Comparison of ENCODE assay signal across 12 cellular contexts in the genomic region with DNA sequence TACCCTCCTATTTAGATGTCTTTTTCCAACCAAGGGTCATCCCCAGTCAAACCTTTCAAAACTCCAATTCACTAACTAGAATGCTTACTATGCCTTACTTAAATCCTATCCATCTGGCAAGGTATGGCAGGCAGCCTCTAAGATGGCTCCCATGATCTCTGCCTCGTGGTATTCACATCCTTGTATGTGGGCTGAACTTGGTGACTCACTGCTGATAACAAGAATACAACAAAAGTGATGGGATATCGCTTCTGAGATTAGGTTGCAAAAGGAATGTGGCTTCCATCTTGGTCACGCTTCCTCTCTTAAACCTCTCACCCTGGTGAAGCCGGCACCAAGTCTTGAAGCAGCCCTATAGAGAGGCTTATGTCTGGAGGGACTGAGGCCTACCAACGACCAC. TPM values are rescaled to one million over a fixed set of nuclear protein-coding genes. Genes with fewer than 3 reads are reported as not detected.
DNase-seq lines count a peak whose midpoint lies in the region; ATAC-seq, FAIRE-seq and TF ChIP-seq lines count a peak whose summit lies in the region.
"Had no signal": no experiment of that assay in that cellular context is flagged by ENCODE, and none has a peak within 500 bp of the region (broad histone marks: within the 10 kb centered on the region; RNA-seq: fewer than 3 reads in every experiment).

No MANE protein-coding gene starts in this region.

- 63 to 71% methylated on average over 5 of the region's 5 CpGs for WGBS in heart right ventricle, 2 donors
- WGBS in right cardiac atrium = 54% methylated on average over 5 of the region's 5 CpGs

- CTCF ChIA-PET in naive thymus-derived CD4-positive, alpha-beta T cell (lab: Charles Lee) = no interaction called here

- peaks cover 0 to 14% (median 3%) of the 10 kb centered on the region in 7 donors for H3K4me1 Mint-ChIP-seq in naive thymus-derived CD4-positive, alpha-beta T cell

- H3K9me3 ChIP-seq in heart right ventricle = no peaks in the 10 kb centered on the region
- H3K9me3 ChIP-seq in SJSA1 (replicated peaks) = no peaks in the 10 kb centered on the region
- H3K9me3 ChIP-seq in right cardiac atrium (ENCODE audit: control insufficient read depth, low read length) = no peaks in the 10 kb centered on the region
- no peaks in the 10 kb centered on the region for H3K9me3 ChIP-seq in kidney (ENCODE audit: control insufficient read depth in 1 of 2, low read length in 2 of 2)
- H3K9me3 ChIP-seq in naive thymus-derived CD4-positive, alpha-beta T cell (ENCODE audit: control insufficient read depth in 2 of 3, low read length in 3 of 3) = no peaks in the 10 kb centered on the region

- H3K27me3 ChIP-seq in heart right ventricle (no peaks in the 10 kb centered on the region), SJSA1 (replicated peaks) (no peaks in the 10 kb centered on the region), right cardiac atrium (ENCODE audit: control insufficient read depth, insufficient read depth) (no peaks in the 10 kb centered on the region)
- H3K27me3 ChIP-seq in naive thymus-derived CD4-positive, alpha-beta T cell (ENCODE audit: control insufficient read depth in 2 of 2, insufficient read depth in 2 of 2, low read length in 2 of 2) = no peaks in the 10 kb centered on the region

- no peak for FAIRE-seq in kidney (lab: Jason Lieb, UNC)

- no peaks in the 10 kb centered on the region for H3K27me3 Mint-ChIP-seq in naive thymus-derived CD4-positive, alpha-beta T cell
- H3K27me3 Mint-ChIP-seq: IgD-negative memory B cell; stimulated activated memory B cell treated with anti-CD40 and anti-IgM and Interleukin-4, amounts not matched to agents 10 μg/mL and 1 μg/mL and 100 μg/mL, for 72 hours had no signal

- POLR2A ChIA-PET in naive thymus-derived CD4-positive, alpha-beta T cell (lab: Charles Lee) = no interaction called here

- H3K27ac ChIP-seq in heart right ventricle (peak overlapping the region in 6 of 10 donors; percentile 2 to 65 (median 60)), SJSA1 (peak overlapping the region; percentile 61), right cardiac atrium (ENCODE audit: low read length) (peak overlapping the region; percentile 37), kidney (ENCODE audit: low read depth in 2 of 2, low read length in 2 of 2) (peak overlapping the region in 1 of 2 donors; percentile 10)
- H3K27ac ChIP-seq in naive thymus-derived CD4-positive, alpha-beta T cell (ENCODE audit: low read depth, low read length) = no peak overlapping the region
- H3K27ac ChIP-seq: C4-2B had no signal

- peaks cover 0 to 5% (median 0%) of the 10 kb centered on the region in 5 donors for H3K36me3 Mint-ChIP-seq in naive thymus-derived CD4-positive, alpha-beta T cell
- H3K36me3 Mint-ChIP-seq: stimulated activated memory B cell treated with anti-CD40 and anti-IgM and Interleukin-4, amounts not matched to agents 10 μg/mL and 1 μg/mL and 100 μg/mL, for 72 hours had no signal

- peak overlapping the region in 2 of 9 donors; percentile 16 to 41 for H3K27ac Mint-ChIP-seq in naive thymus-derived CD4-positive, alpha-beta T cell
- H3K27ac Mint-ChIP-seq: IgD-negative memory B cell had no signal

- ATAC-seq in heart right ventricle = peak in 1 of 8 donors; percentile 13
- ATAC-seq in Right ventricle myocardium inferior = no peak
- ATAC-seq in right cardiac atrium = peak in 1 of 2 donors; percentile 50
- ATAC-seq in naive thymus-derived CD4-positive, alpha-beta T cell = no peak
- ATAC-seq: stimulated activated memory B cell treated with anti-CD40 and anti-IgM and Interleukin-4, amounts not matched to agents 10 μg/mL and 1 μg/mL and 100 μg/mL, for 72 hours had no signal

- H3K4me3 Mint-ChIP-seq in naive thymus-derived CD4-positive, alpha-beta T cell = no peak overlapping the region
- H3K4me3 Mint-ChIP-seq: IgD-negative memory B cell; stimulated activated memory B cell treated with anti-CD40 and anti-IgM and Interleukin-4, amounts not matched to agents 10 μg/mL and 1 μg/mL and 100 μg/mL, for 72 hours had no signal

- H3K36me3 ChIP-seq in heart right ventricle (no peaks in the 10 kb centered on the region), SJSA1 (no peaks in the 10 kb centered on the region), kidney (ENCODE audit: control insufficient read depth in 1 of 2, insufficient read depth in 2 of 2, low read length in 2 of 2) (no peaks in the 10 kb centered on the region)
- no peaks in the 10 kb centered on the region for H3K36me3 ChIP-seq in naive thymus-derived CD4-positive, alpha-beta T cell (ENCODE audit: control insufficient read depth in 2 of 3, insufficient read depth in 3 of 3, low read length in 3 of 3)

- TF ChIP-seq CTCF in heart right ventricle (IDR thresholded peaks at IDR 0.05) = no peak
- TF ChIP-seq CTCF in kidney (IDR thresholded peaks at IDR 0.05; ENCODE audit: borderline replicate concordance, extremely low read depth, insufficient read depth) = no peak

- no peak overlapping the region for H3K9ac ChIP-seq in kidney (ENCODE audit: low read length in 2 of 2)

- no peak overlapping the region for H3K4me3 ChIP-seq in heart right ventricle
- no peak overlapping the region for H3K4me3 ChIP-seq in SJSA1
- no peak overlapping the region for H3K4me3 ChIP-seq in right cardiac atrium (ENCODE audit: low read length)
- H3K4me3 ChIP-seq in kidney (ENCODE audit: low read length in 2 of 2) = no peak overlapping the region
- H3K4me3 ChIP-seq in naive thymus-derived CD4-positive, alpha-beta T cell (ENCODE audit: low read length) = no peak overlapping the region

- peaks cover 0 to 3% (median 0%) of the 10 kb centered on the region in 11 donors for H3K9me3 Mint-ChIP-seq in naive thymus-derived CD4-positive, alpha-beta T cell
- H3K9me3 Mint-ChIP-seq: stimulated activated memory B cell treated with anti-CD40 and anti-IgM and Interleukin-4, amounts not matched to agents 10 μg/mL and 1 μg/mL and 100 μg/mL, for 72 hours had no signal

- DNase-seq in heart right ventricle (no peak), Right ventricle myocardium inferior (ENCODE audit: missing footprints) (no peak), SJSA1 (ENCODE audit: low read depth in 1 of 2, low spot score in 2 of 2) (peak in 1 of 2 experiments; percentile 31), right cardiac atrium (no peak), activated gamma-delta T cell treated with Interleukin-2 at 50 U/mL for 16 hours (no peak), kidney (no peak), pons (ENCODE audit: low spot score) (no peak)
- DNase-seq in naive thymus-derived CD4-positive, alpha-beta T cell = no peak
- DNase-seq: stimulated activated CD4-positive, alpha-beta T cell treated with anti-CD3 and anti-CD28 coated beads, Interleukin-12 subunit alpha, Interleukin-12 subunit beta, amount 100 ng/mL, for 4 hours had no signal

- H3K4me1 ChIP-seq in heart right ventricle (peaks cover 7 to 69% (median 42%) of the 10 kb centered on the region in 9 donors), SJSA1 (replicated peaks) (peaks cover 27% of the 10 kb centered on the region), right cardiac atrium (ENCODE audit: control insufficient read depth, insufficient read depth, low read length) (peaks cover 19% of the 10 kb centered on the region), kidney (ENCODE audit: control insufficient read depth in 1 of 2, insufficient read depth in 1 of 2, low read depth in 1 of 2, low read length in 2 of 2) (peaks cover 16 to 26% of the 10 kb centered on the region in 2 donors)
- H3K4me1 ChIP-seq in naive thymus-derived CD4-positive, alpha-beta T cell (ENCODE audit: control insufficient read depth in 2 of 2, insufficient read depth in 2 of 2, low read length in 2 of 2) = no peaks in the 10 kb centered on the region

- intact Hi-C loops in heart right ventricle (cut with DNase I) = loop anchor here in 1 of 10 donors (5.0 kb wide), 1 partner anchor 33 kb away; no protein-coding TSS in a partner anchor
- intact Hi-C loops in Right ventricle myocardium inferior (cut with DNase I) = loop anchor here (5.0 kb wide), 1 partner anchor 33 kb away; no protein-coding TSS in a partner anchor
- intact Hi-C loops in right cardiac atrium (cut with DNase I) = no loop called here
- intact Hi-C loops in kidney (cut with DNase I) = no loop called here
- intact Hi-C loops in naive thymus-derived CD4-positive, alpha-beta T cell (cut with micrococcal nuclease) = no loop called here

RNA-seq across cellular contexts. Expression of gene UPB1, which starts 29.6 kb away (rescaled TPM):
- 1 to 10 TPM in 6 of 10 donors, under 1 TPM in 4; 0.45 to 2.7 (median 1.0) TPM for total RNA-seq in heart right ventricle
- polyA plus RNA-seq in heart right ventricle = 1 to 10 TPM in 1 of 2 donors, under 1 TPM in 1; 0.32 to 3.7 TPM
- total RNA-seq in Right ventricle myocardium inferior = 1.3 TPM
- 0.44 and 0.47 TPM in 2 replicates for total RNA-seq in SJSA1 (2014; rRNA removed; shearing (Covaris generic))
- total RNA-seq in right cardiac atrium = 1 to 10 TPM; 1.8 to 6.6 (median 2.9) TPM
- 2.7 TPM for polyA plus RNA-seq in right cardiac atrium
- total RNA-seq in kidney = 1.0 TPM
- polyA plus RNA-seq in kidney (ENCODE audit: insufficient read depth, low read depth, low replicate concordance) = 64.6 TPM
- 1 to 10 TPM in 4 of 5 experiments, under 1 TPM in 1; 0.70 to 3.4 (median 2.1) TPM for total RNA-seq in naive thymus-derived CD4-positive, alpha-beta T cell
- polyA plus RNA-seq in naive thymus-derived CD4-positive, alpha-beta T cell = under 1 TPM; 0.14 to 0.15 TPM
- polyA plus RNA-seq: IgD-negative memory B cell had no signal

RNA-seq across cellular contexts. Expression of gene ADORA2A, which starts 38.2 kb away (rescaled TPM):
- total RNA-seq in heart right ventricle (1 to 10 TPM; 1.5 to 9.7 (median 3.8) TPM), Right ventricle myocardium inferior (4.3 TPM), right cardiac atrium (1 to 10 TPM; 3.7 to 5.6 (median 4.8) TPM), kidney (6.9 TPM)
- polyA plus RNA-seq in heart right ventricle (1 to 10 TPM; 4.9 to 6.1 TPM), right cardiac atrium (6.6 TPM), kidney (ENCODE audit: insufficient read depth, low read depth, low replicate concordance) (6.1 TPM)
- total RNA-seq in SJSA1 (2014; rRNA removed; shearing (Covaris generic)) = 3.4 and 3.6 TPM in 2 replicates
- total RNA-seq in naive thymus-derived CD4-positive, alpha-beta T cell = 10 to 100 TPM; 22.5 to 43.7 (median 33.4) TPM
- 100 to 1,000 TPM in 1 of 2 donors, 10 to 100 TPM in 1; 79.5 to 127 TPM for polyA plus RNA-seq in naive thymus-derived CD4-positive, alpha-beta T cell
